15 cellular contexts compared by ENCODE assay signal in genomic region chr21:45480701-45481500, GRCh38.
DNase-seq lines count a peak whose midpoint lies in the region; ATAC-seq and TF ChIP-seq lines count a peak whose summit lies in the region.
"Had no signal": no experiment of that assay in that cellular context is flagged by ENCODE, and none has a peak within 500 bp of the region (broad histone marks: within the 10 kb centered on the region; RNA-seq: fewer than 3 reads in every experiment).

No MANE protein-coding gene starts in this region.

- no peak overlapping the region for H3K9ac ChIP-seq in mesenchymal stem cell (ENCODE audit: low read length)
- H3K9ac ChIP-seq: GM23248 had no signal

- CTCF ChIA-PET in activated CD8-positive, alpha-beta T cell treated with anti-CD3 and anti-CD28 coated beads, Interleukin-2, amount 10 ng/mL, durations not matched to agents 7 days and 5 days (lab: Charles Lee), result no interaction called here
- CTCF ChIA-PET in activated CD8-positive, alpha-beta T cell treated with anti-CD3 and anti-CD28 coated beads for 36 hours (lab: Charles Lee), result no interaction called here
- CTCF ChIA-PET in CD8-positive, alpha-beta T cell (lab: Charles Lee), result interaction anchor here (3.8 kb wide), 1 partner anchor 116 kb away, joined by 33 read pairs; no protein-coding TSS in a partner anchor

- H3K27ac ChIP-seq in CD8-positive, alpha-beta T cell (ENCODE audit: low read depth, low read length), result no peak overlapping the region
- H3K27ac ChIP-seq in mesenchymal stem cell (ENCODE audit: low read length, poor library complexity, severe bottlenecking) (no peak overlapping the region), neutrophil (peak overlapping the region; percentile 97)
- H3K27ac ChIP-seq: 22Rv1, GM23248 had no signal

- no peak overlapping the region for H3K4me2 ChIP-seq in mesenchymal stem cell (ENCODE audit: low read length, poor library complexity, severe bottlenecking)

- H2BK12ac ChIP-seq in mesenchymal stem cell (ENCODE audit: low read length in 2 of 2), result no peak overlapping the region

- no peak overlapping the region for H2BK5ac ChIP-seq in mesenchymal stem cell (ENCODE audit: low read depth, low read length, poor library complexity, severe bottlenecking)

- H3K4me1 ChIP-seq in CD8-positive, alpha-beta T cell (ENCODE audit: insufficient read depth, low read length), result peaks cover 49% of the 10 kb centered on the region
- H3K4me1 ChIP-seq in mesenchymal stem cell (ENCODE audit: control insufficient read depth, insufficient read depth, low read depth, low read length), result peaks cover 2% of the 10 kb centered on the region
- H3K4me1 ChIP-seq in neutrophil (ENCODE audit: control insufficient read depth in 1 of 2, insufficient read depth in 1 of 2, low read depth in 1 of 2, low read length in 1 of 2), result peaks cover 74 to 82% of the 10 kb centered on the region in 2 experiments

- H3K18ac ChIP-seq in mesenchymal stem cell (ENCODE audit: low read depth in 1 of 2, low read length in 2 of 2), result no peak overlapping the region

- H3K27ac Mint-ChIP-seq in activated CD8-positive, alpha-beta T cell treated with anti-CD3 and anti-CD28 coated beads, Interleukin-2, amount 10 ng/mL, durations not matched to agents 7 days and 5 days, result no peak overlapping the region
- H3K27ac Mint-ChIP-seq in activated CD8-positive, alpha-beta T cell treated with anti-CD3 and anti-CD28 coated beads for 36 hours, result no peak overlapping the region
- H3K27ac Mint-ChIP-seq in CD8-positive, alpha-beta T cell, result peak overlapping the region; percentile 18

- no peaks in the 10 kb centered on the region for H3K27me3 ChIP-seq in CD8-positive, alpha-beta T cell (ENCODE audit: insufficient read depth, low read length)
- H3K27me3 ChIP-seq in mesenchymal stem cell (ENCODE audit: control insufficient read depth in 1 of 2, insufficient read depth in 1 of 2, low read length in 2 of 2), result no peaks in the 10 kb centered on the region
- no peaks in the 10 kb centered on the region for H3K27me3 ChIP-seq in neutrophil

- H3K9me3 ChIP-seq in CD8-positive, alpha-beta T cell (ENCODE audit: low read length), result no peaks in the 10 kb centered on the region
- H3K9me3 ChIP-seq in mesenchymal stem cell (ENCODE audit: control insufficient read depth, low read length), result no peaks in the 10 kb centered on the region
- H3K9me3 ChIP-seq in neutrophil, result no peaks in the 10 kb centered on the region

- H3K4me3 ChIP-seq in CD8-positive, alpha-beta T cell (ENCODE audit: low read depth, low read length), result no peak overlapping the region
- H3K4me3 ChIP-seq in mesenchymal stem cell (ENCODE audit: insufficient read depth in 1 of 2, low read depth in 1 of 2, low read length in 2 of 2), result no peak overlapping the region
- H3K4me3 ChIP-seq in neutrophil (ENCODE audit: low read depth in 1 of 2, low read length in 1 of 2), result peak overlapping the region in 1 of 2 experiments; percentile 63
- H3K4me3 ChIP-seq: GM23248 had no signal

- no peaks in the 10 kb centered on the region for H3K36me3 ChIP-seq in CD8-positive, alpha-beta T cell (ENCODE audit: insufficient read depth, low read length)
- H3K36me3 ChIP-seq in mesenchymal stem cell (ENCODE audit: control insufficient read depth in 1 of 2, insufficient read depth in 2 of 2, low read depth in 1 of 2, low read length in 2 of 2) (peaks cover 67 to 90% of the 10 kb centered on the region in 2 experiments), neutrophil (no peaks in the 10 kb centered on the region)

- H3K4me1 Mint-ChIP-seq in activated CD8-positive, alpha-beta T cell treated with anti-CD3 and anti-CD28 coated beads, Interleukin-2, amount 10 ng/mL, durations not matched to agents 7 days and 5 days (ENCODE audit: low read depth), result peaks cover 45% of the 10 kb centered on the region
- peaks cover 29% of the 10 kb centered on the region for H3K4me1 Mint-ChIP-seq in activated CD8-positive, alpha-beta T cell treated with anti-CD3 and anti-CD28 coated beads for 36 hours (ENCODE audit: low read depth)
- peaks cover 38% of the 10 kb centered on the region for H3K4me1 Mint-ChIP-seq in CD8-positive, alpha-beta T cell (ENCODE audit: low read depth)

- WGBS in mesenchymal stem cell, result 97% methylated on average over 34 of the region's 35 CpGs

- H3K27me3 Mint-ChIP-seq in activated CD8-positive, alpha-beta T cell treated with anti-CD3 and anti-CD28 coated beads, Interleukin-2, amount 10 ng/mL, durations not matched to agents 7 days and 5 days (ENCODE audit: low read depth), result no peaks in the 10 kb centered on the region
- no peaks in the 10 kb centered on the region for H3K27me3 Mint-ChIP-seq in activated CD8-positive, alpha-beta T cell treated with anti-CD3 and anti-CD28 coated beads for 36 hours
- H3K27me3 Mint-ChIP-seq in CD8-positive, alpha-beta T cell (ENCODE audit: low read depth), result no peaks in the 10 kb centered on the region
- H3K27me3 Mint-ChIP-seq: CD4-positive, CD25-positive, alpha-beta regulatory T cell had no signal

- peak overlapping the region; percentile 15 for H2BK15ac ChIP-seq in mesenchymal stem cell (ENCODE audit: low read depth, poor library complexity, severe bottlenecking)

- H3K23ac ChIP-seq in mesenchymal stem cell (ENCODE audit: low read length in 2 of 2), result no peak overlapping the region

- H2AFZ ChIP-seq in mesenchymal stem cell (ENCODE audit: low read depth, low read length), result no peak overlapping the region
- H2AFZ ChIP-seq: GM23248 had no signal

- peak overlapping the region; percentile 18 for H3K4me3 Mint-ChIP-seq in activated CD8-positive, alpha-beta T cell treated with anti-CD3 and anti-CD28 coated beads, Interleukin-2, amount 10 ng/mL, durations not matched to agents 7 days and 5 days
- no peak overlapping the region for H3K4me3 Mint-ChIP-seq in activated CD8-positive, alpha-beta T cell treated with anti-CD3 and anti-CD28 coated beads for 36 hours
- peak overlapping the region; percentile 22 for H3K4me3 Mint-ChIP-seq in CD8-positive, alpha-beta T cell

- POLR2A ChIA-PET in activated CD8-positive, alpha-beta T cell treated with anti-CD3 and anti-CD28 coated beads, Interleukin-2, amount 10 ng/mL, durations not matched to agents 7 days and 5 days (lab: Charles Lee), result no interaction called here
- POLR2A ChIA-PET in activated CD8-positive, alpha-beta T cell treated with anti-CD3 and anti-CD28 coated beads for 36 hours (lab: Charles Lee), result interaction anchor here (0.7 to 1.2 kb wide), 3 partner anchors 10 to 36 kb away, joined by 3 to 6 read pairs (median 3); no protein-coding TSS in a partner anchor
- POLR2A ChIA-PET in CD8-positive, alpha-beta T cell (lab: Charles Lee), result no interaction called here

- no peak overlapping the region for H2AK5ac ChIP-seq in mesenchymal stem cell (ENCODE audit: low read length, severe bottlenecking)

- intact Hi-C loops in activated CD8-positive, alpha-beta T cell treated with anti-CD3 and anti-CD28 coated beads for 36 hours (cut with micrococcal nuclease), result no loop called here
- intact Hi-C loops in CD8-positive, alpha-beta T cell (cut with DNase I, micrococcal nuclease), result loop anchor here in 1 of 2 experiments (5.0 kb wide), 1 partner anchor 61 kb away; the partner anchor contains the start of gene SLC19A1

- TF ChIP-seq CTCF in activated CD8-positive, alpha-beta T cell treated with anti-CD3 and anti-CD28 coated beads for 36 hours (IDR thresholded peaks at IDR 0.05), result no peak
- no peak for TF ChIP-seq CTCF in CD8-positive, alpha-beta T cell (IDR thresholded peaks at IDR 0.05)
- no peak for TF ChIP-seq CTCF in neutrophil (IDR thresholded peaks at IDR 0.05)

- no peak overlapping the region for H2BK120ac ChIP-seq in mesenchymal stem cell (ENCODE audit: low read depth, low read length)

- H3K4ac ChIP-seq in mesenchymal stem cell (ENCODE audit: low read depth in 1 of 2, low read length in 2 of 2), result no peak overlapping the region

- H4K91ac ChIP-seq in mesenchymal stem cell (ENCODE audit: low read length), result no peak overlapping the region

- ATAC-seq in activated CD8-positive, alpha-beta T cell treated with anti-CD3 and anti-CD28 coated beads, Interleukin-2, amount 10 ng/mL, durations not matched to agents 7 days and 5 days, result no peak
- no peak for ATAC-seq in activated CD8-positive, alpha-beta T cell treated with anti-CD3 and anti-CD28 coated beads for 36 hours
- ATAC-seq in CD8-positive, alpha-beta T cell, result no peak
- ATAC-seq in HG03045 (IDR thresholded peaks at IDR 0.05; ENCODE audit: unreplicated experiment), result no peak

- no peak for DNase-seq in activated CD8-positive, alpha-beta T cell treated with anti-CD3 and anti-CD28 coated beads, Interleukin-2, amount 10 ng/mL, durations not matched to agents 7 days and 5 days
- no peak for DNase-seq in activated CD8-positive, alpha-beta T cell treated with anti-CD3 and anti-CD28 coated beads for 36 hours
- DNase-seq in CD8-positive, alpha-beta T cell, result peak in 1 of 7 experiments; percentile 16
- DNase-seq in mesenchymal stem cell (no peak), NCI-H2171 treated with DMSO at 0.1 percent for 48 hours (lab: John Stamatoyannopoulos, UW) (no peak), SHP77 (lab: John Stamatoyannopoulos, UW) (no peak)
- DNase-seq: Calu3; CD4-positive, CD25-positive, alpha-beta regulatory T cell; DMS 273 treated with DMSO at 0.1 percent for 48 hours; DMS79; GM23248; H7 had no signal

- no peaks in the 10 kb centered on the region for H3K9me3 Mint-ChIP-seq in activated CD8-positive, alpha-beta T cell treated with anti-CD3 and anti-CD28 coated beads, Interleukin-2, amount 10 ng/mL, durations not matched to agents 7 days and 5 days (ENCODE audit: insufficient read depth)
- no peaks in the 10 kb centered on the region for H3K9me3 Mint-ChIP-seq in activated CD8-positive, alpha-beta T cell treated with anti-CD3 and anti-CD28 coated beads for 36 hours
- H3K9me3 Mint-ChIP-seq in CD8-positive, alpha-beta T cell, result no peaks in the 10 kb centered on the region

- peaks cover 10% of the 10 kb centered on the region for H3K36me3 Mint-ChIP-seq in activated CD8-positive, alpha-beta T cell treated with anti-CD3 and anti-CD28 coated beads, Interleukin-2, amount 10 ng/mL, durations not matched to agents 7 days and 5 days (ENCODE audit: low read depth)
- H3K36me3 Mint-ChIP-seq in activated CD8-positive, alpha-beta T cell treated with anti-CD3 and anti-CD28 coated beads for 36 hours (ENCODE audit: low read depth), result no peaks in the 10 kb centered on the region
- H3K36me3 Mint-ChIP-seq in CD8-positive, alpha-beta T cell, result peaks cover 7% of the 10 kb centered on the region
- H3K36me3 Mint-ChIP-seq: CD4-positive, CD25-positive, alpha-beta regulatory T cell had no signal

- H3K14ac ChIP-seq in mesenchymal stem cell (ENCODE audit: low read length in 2 of 2), result no peak overlapping the region

- H3K79me1 ChIP-seq in mesenchymal stem cell (replicated peaks; ENCODE audit: low read length, poor library complexity, severe bottlenecking), result peaks cover 39% of the 10 kb centered on the region

- no peak overlapping the region for H4K8ac ChIP-seq in mesenchymal stem cell (ENCODE audit: low read length)
